In the genomic region with DNA sequence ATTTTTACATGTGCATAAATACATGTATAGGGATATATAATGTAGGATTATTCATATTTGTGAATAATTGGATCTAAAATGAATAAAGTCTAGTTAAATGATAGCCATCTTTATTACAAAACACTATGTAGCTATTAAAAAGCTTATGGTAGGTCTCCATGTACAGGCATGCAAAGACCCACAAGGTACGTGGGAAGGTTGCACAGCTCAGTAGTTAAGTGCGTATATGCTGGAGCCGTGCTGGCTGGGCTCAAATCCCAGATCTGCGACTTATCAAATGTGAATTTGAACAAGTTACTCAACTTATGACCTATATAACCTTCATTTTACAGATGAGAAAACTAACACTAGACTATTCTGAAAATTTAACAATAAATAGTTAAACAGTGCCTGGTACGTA, we compare ENCODE assay signal across 26 cellular contexts.
"Had no signal": no experiment of that assay in that cellular context is flagged by ENCODE, and none has a peak within 500 bp of the region (broad histone marks: within the 10 kb centered on the region; RNA-seq: fewer than 3 reads in every experiment).

No MANE protein-coding gene starts in this region.

- H3K36me3 ChIP-seq: MG63, SJSA1 had no signal

- H3K27ac ChIP-seq: SJSA1 had no signal

- H3K27me3 ChIP-seq: MG63, SJSA1 had no signal

- DNase-seq: activated CD4-positive, alpha-beta memory T cell treated with anti-CD3 and anti-CD28 coated beads for 36 hours; activated CD4-positive, alpha-beta T cell treated with anti-CD3 and anti-CD28 coated beads for 36 hours; activated CD4-positive, alpha-beta T cell treated with anti-CD3 and anti-CD28 coated beads, Interleukin-2, amount 50 U/mL, for 1 hour; activated CD8-positive, alpha-beta memory T cell treated with anti-CD3 and anti-CD28 coated beads, Interleukin-2, amount 50 U/mL, for 4 hours; activated gamma-delta T cell treated with Interleukin-2 at 50 U/mL for 16 hours; activated naive CD4-positive, alpha-beta T cell treated with anti-CD3 and anti-CD28 coated beads for 36 hours; activated naive CD8-positive, alpha-beta T cell treated with anti-CD3 and anti-CD28 coated beads, Interleukin-2, amount 50 U/mL, for 24 hours; activated T-cell treated with anti-CD3 and anti-CD28 coated beads for 4 hours; activated T-cell treated with anti-CD3 and anti-CD28 coated beads, Interleukin-2, amount 50 U/mL, for 4 hours; Karpas-422; KBM-7; MG63; NCI-H1048; NCI-H1105 treated with DMSO at 0.1 percent for 48 hours; NCI-H1436; NCI-H1694; NCI-H1930; NCI-H2081 treated with DMSO at 0.1 percent for 48 hours; NCI-H226; NCI-H524 treated with DMSO at 0.1 percent for 48 hours; SK-N-SH had no signal

- H3K9ac ChIP-seq: SK-N-SH had no signal

- H3K9me3 ChIP-seq: MG63, SJSA1, SK-N-SH had no signal

- ATAC-seq: activated CD4-positive, alpha-beta T cell treated with anti-CD3 and anti-CD28 coated beads for 36 hours; activated CD4-positive, CD25-positive, alpha-beta regulatory T cell treated with anti-CD3 and anti-CD28 coated beads, Interleukin-2, amount 50 U/mL, for 24 hours; activated naive CD4-positive, alpha-beta T cell treated with anti-CD3 and anti-CD28 coated beads, Interleukin-2, amount 50 U/mL, for 72 hours; activated naive CD8-positive, alpha-beta T cell treated with anti-CD3 and anti-CD28 coated beads, Interleukin-2, amount 50 U/mL, for 24 hours; activated T-cell treated with anti-CD3 and anti-CD28 coated beads, Interleukin-2, amount 50 U/mL, for 4 hours; Panc1; WTC11 had no signal

- H3K4me3 ChIP-seq: MG63, SJSA1 had no signal

- H3K4me1 ChIP-seq: SJSA1 had no signal
